In the genomic region with DNA sequence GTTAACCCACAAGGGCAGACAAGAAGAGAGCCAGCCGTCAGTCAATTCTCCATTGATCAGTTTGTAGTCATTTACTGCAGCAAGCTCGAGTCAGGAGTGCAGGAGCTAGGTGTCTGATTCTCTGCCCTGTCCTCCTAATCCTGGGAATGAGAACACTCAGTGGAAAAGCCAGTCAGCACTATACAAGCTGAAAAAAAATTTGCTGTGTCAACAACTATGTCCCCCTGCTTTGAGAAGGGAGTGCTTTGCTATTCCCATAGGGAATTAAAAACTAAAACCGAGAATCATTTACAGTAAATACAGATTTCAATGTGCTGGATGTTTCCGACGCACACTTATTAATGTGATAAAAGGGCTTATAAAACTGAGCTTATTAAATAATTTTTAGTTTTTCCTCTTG, we compare ENCODE assay signal across 28 cellular contexts.
"Had no signal": no experiment of that assay in that cellular context is flagged by ENCODE, and none has a peak within 500 bp of the region (broad histone marks: within the 10 kb centered on the region; RNA-seq: fewer than 3 reads in every experiment).

No MANE protein-coding gene starts in this region.

- H3K4me3 ChIP-seq: ascending aorta, cardiac muscle cell had no signal

- H3K27me3 ChIP-seq: ascending aorta, cardiac muscle cell had no signal

- H3K9me3 ChIP-seq: ascending aorta had no signal

- H3K36me3 ChIP-seq: ascending aorta, cardiac muscle cell had no signal

- ATAC-seq: activated CD8-positive, alpha-beta T cell treated with anti-CD3 and anti-CD28 coated beads for 36 hours; activated naive CD8-positive, alpha-beta T cell treated with anti-CD3 and anti-CD28 coated beads, Interleukin-2, amount 50 U/mL, for 24 hours had no signal

- DNase-seq: activated B cell treated with CpG ODN at 0.5 μM for 24 hours; activated CD4-positive, alpha-beta memory T cell treated with anti-CD3 and anti-CD28 coated beads for 36 hours; activated CD4-positive, alpha-beta T cell treated with anti-CD3 and anti-CD28 coated beads for 4 hours; activated CD4-positive, alpha-beta T cell treated with anti-CD3 and anti-CD28 coated beads, Interleukin-2, amount 10 ng/mL, durations not matched to agents 24 days and 14 days; activated CD4-positive, alpha-beta T cell treated with anti-CD3 and anti-CD28 coated beads, Interleukin-2, amount 50 U/mL, for 1 hour; activated CD4-positive, alpha-beta T cell treated with anti-CD3 and anti-CD28 coated beads, Interleukin-2, amount 50 U/mL, for 4 hours; activated CD4-positive, CD25-positive, alpha-beta regulatory T cell treated with anti-CD3 and anti-CD28 coated beads, Interleukin-2, amount 50 U/mL, for 72 hours; activated CD8-positive, alpha-beta memory T cell treated with anti-CD3 and anti-CD28 coated beads, Interleukin-2, amount 50 U/mL, for 4 hours; activated CD8-positive, alpha-beta T cell treated with anti-CD3 and anti-CD28 coated beads for 36 hours; activated effector memory CD4-positive, alpha-beta T cell treated with Interleukin-2 at 50 U/mL for 16 hours; activated gamma-delta T cell; activated naive CD4-positive, alpha-beta T cell treated with anti-CD3 and anti-CD28 coated beads, Interleukin-2, amount 10 ng/mL, durations not matched to agents 7 days and 5 days; activated naive CD4-positive, alpha-beta T cell treated with Interleukin-2 at 50 U/mL for 16 hours; activated naive CD8-positive, alpha-beta T cell treated with anti-CD3 and anti-CD28 coated beads, Interleukin-2, amount 10 ng/mL, durations not matched to agents 7 days and 5 days; activated naive CD8-positive, alpha-beta T cell treated with anti-CD3 and anti-CD28 coated beads, Interleukin-2, amount 50 U/mL, for 24 hours; activated T-cell treated with anti-CD3 and anti-CD28 coated beads, Interleukin-2, amount 50 U/mL, for 24 hours; activated T-cell treated with anti-CD3 and anti-CD28 coated beads, Interleukin-2, amount 50 U/mL, for 48 hours; amygdala; anterior cingulate cortex; caudate nucleus; cerebellar nuclear complex; T-helper 2 cell; T-helper 9 cell had no signal

- FAIRE-seq: bronchial epithelial cell, TTC549 had no signal

- H3K27ac ChIP-seq: ascending aorta, cardiac muscle cell, VCaP had no signal
